ENCODE assay signal across 21 cellular contexts in genomic region chr12:132325733-132326130, GRCh38. TPM values are rescaled to one million over a fixed set of nuclear protein-coding genes. Genes with fewer than 3 reads are reported as not detected.
DNase-seq lines count a peak whose midpoint lies in the region; ATAC-seq and TF ChIP-seq lines count a peak whose summit lies in the region.
"Had no signal": no experiment of that assay in that cellular context is flagged by ENCODE, and none has a peak within 500 bp of the region (broad histone marks: within the 10 kb centered on the region; RNA-seq: fewer than 3 reads in every experiment).

No MANE protein-coding gene starts in this region.

- H3K9me3 ChIP-seq in right cardiac atrium (ENCODE audit: control insufficient read depth, low read length) (no peaks in the 10 kb centered on the region), thyroid gland (no peaks in the 10 kb centered on the region)
- H3K9me3 ChIP-seq: A549, BE2C had no signal

- H3K36me3 ChIP-seq in thyroid gland: no peaks in the 10 kb centered on the region
- H3K36me3 ChIP-seq: BE2C had no signal

- H3K27ac ChIP-seq in right cardiac atrium (ENCODE audit: low read length) (no peak overlapping the region), thyroid gland (peak overlapping the region in 2 of 3 donors; percentile 24 to 78)
- H3K27ac ChIP-seq: A549, C4-2B had no signal

- H3K4me3 Mint-ChIP-seq in chondrocyte (ENCODE audit: unreplicated experiment): no peak overlapping the region
- H3K4me3 Mint-ChIP-seq: GM23338, H9 had no signal

- H3K27me3 Mint-ChIP-seq in chondrocyte (ENCODE audit: low read depth): peaks cover 38% of the 10 kb centered on the region

- H3K27me3 ChIP-seq in right cardiac atrium (ENCODE audit: control insufficient read depth, insufficient read depth) (no peaks in the 10 kb centered on the region), thyroid gland (peaks cover 6% of the 10 kb centered on the region)

- TF ChIP-seq POLR2A in thyroid gland (IDR thresholded peaks at IDR 0.05): no peak

- 92% methylated on average over 15 of the region's 15 CpGs for WGBS in right cardiac atrium
- 95 to 96% methylated on average over 15 of the region's 15 CpGs for WGBS in thyroid gland, 2 donors

- TF ChIP-seq CTCF in chondrocyte (IDR thresholded peaks at IDR 0.05) (no peak), thyroid gland (IDR thresholded peaks at IDR 0.05) (no peak)

- intact Hi-C loops in right cardiac atrium (cut with DNase I): no loop called here
- intact Hi-C loops in left cardiac atrium (cut with DNase I): no loop called here
- intact Hi-C loops in thyroid gland (cut with DNase I): loop anchor here (10.0 kb wide), 1 partner anchor 51 kb away; no protein-coding TSS in a partner anchor

- peak in 2 of 3 donors; percentile 10 to 41 for DNase-seq in right cardiac atrium
- DNase-seq in left cardiac atrium: no peak
- DNase-seq in chondrocyte (ENCODE audit: low spot score): peak; percentile 77
- no peak for DNase-seq in thyroid gland
- DNase-seq in NCI-H226: no peak
- DNase-seq in activated CD8-positive, alpha-beta memory T cell treated with anti-CD3 and anti-CD28 coated beads for 24 hours: no peak
- DNase-seq: 8988T; ACHN; AML-193; BE2C; CD4-positive, CD25-positive, alpha-beta regulatory T cell; CD8-positive, alpha-beta T cell; DMS 273 treated with DMSO at 0.1 percent for 48 hours; DMS79; EL; GF-D8; H9 had no signal

- no peak for ATAC-seq in right cardiac atrium
- no peak for ATAC-seq in left cardiac atrium
- ATAC-seq: A549; CD8-positive, alpha-beta T cell; GM23338; HCT116 had no signal

- no peak overlapping the region for H3K27ac Mint-ChIP-seq in chondrocyte (ENCODE audit: unreplicated experiment)
- H3K27ac Mint-ChIP-seq: CD8-positive, alpha-beta T cell; GM23338; H9 had no signal

- H3K4me3 ChIP-seq in right cardiac atrium (ENCODE audit: low read length) (no peak overlapping the region), thyroid gland (replicated peaks in 1 of 3) (no peak overlapping the region)
- H3K4me3 ChIP-seq: A549, GM23338 had no signal

- no peaks in the 10 kb centered on the region for H3K9me3 Mint-ChIP-seq in chondrocyte (ENCODE audit: low read depth)
- H3K9me3 Mint-ChIP-seq: CD8-positive, alpha-beta T cell; GM23338 had no signal

- H3K4me1 Mint-ChIP-seq in chondrocyte (ENCODE audit: low read depth): peaks cover 18% of the 10 kb centered on the region

- H3K4me1 ChIP-seq in right cardiac atrium (ENCODE audit: control insufficient read depth, insufficient read depth, low read length): no peaks in the 10 kb centered on the region
- H3K4me1 ChIP-seq in thyroid gland: peaks cover 42 to 64% of the 10 kb centered on the region in 2 donors
- H3K4me1 ChIP-seq: BE2C had no signal

- no peaks in the 10 kb centered on the region for H3K36me3 Mint-ChIP-seq in chondrocyte (ENCODE audit: low read depth)
- H3K36me3 Mint-ChIP-seq: CD4-positive, CD25-positive, alpha-beta regulatory T cell; CD8-positive, alpha-beta T cell had no signal

RNA-seq across cellular contexts. Expression of gene GALNT9, which starts 3.7 kb away (rescaled TPM):
- total RNA-seq in right cardiac atrium (under 1 TPM in 2 of 4 donors, not detected in 2; 0.14 to 0.21 TPM), left cardiac atrium (1 to 10 TPM; 2.6 to 2.7 TPM), chondrocyte (0.15 to 0.29 TPM in 2 of 3 replicates, not detected in the other), thyroid gland (10 to 100 TPM in 2 of 4 donors, 1 to 10 TPM in 2; 2.2 to 29.2 (median 15.9) TPM)
- 0.05 TPM for polyA plus RNA-seq in right cardiac atrium
- total RNA-seq: CD8-positive, alpha-beta T cell had no signal

Comparison
In these comparisons a context has a peak if more than half of its experiments do, and no peak if none do; other contexts are left out.
1. DNase-seq: peak in right cardiac atrium (2 of 3) and chondrocyte (single experiment); none in left cardiac atrium (single experiment), thyroid gland (0 of 2), NCI-H226 (single experiment) and activated CD8-positive, alpha-beta memory T cell treated with anti-CD3 and anti-CD28 coated beads for 24 hours (single experiment).